20 cellular contexts compared by ENCODE assay signal in genomic region chr14:81571437-81571836, GRCh38.
"Had no signal": no experiment of that assay in that cellular context is flagged by ENCODE, and none has a peak within 500 bp of the region (broad histone marks: within the 10 kb centered on the region; RNA-seq: fewer than 3 reads in every experiment).

No MANE protein-coding gene starts in this region.

- DNase-seq: activated CD4-positive, alpha-beta T cell treated with anti-CD3 and anti-CD28 coated beads, Interleukin-2, amount 50 U/mL, for 4 hours; activated effector memory CD4-positive, alpha-beta T cell treated with Interleukin-2 at 50 U/mL for 16 hours; activated T-cell treated with anti-CD3 and anti-CD28 coated beads for 4 hours; amniotic stem cell; effector memory CD4-positive, alpha-beta T cell; esophagus squamous epithelium; left cardiac atrium; mesenchymal stem cell; mucosa of descending colon; naive B cell; stimulated activated CD4-positive, alpha-beta T cell treated with anti-CD3 and anti-CD28 coated beads, Interleukin-12 subunit alpha, Interleukin-12 subunit beta, amount 100 ng/mL, for 4 hours; stimulated activated CD4-positive, alpha-beta T cell treated with anti-CD3 and anti-CD28 coated beads, Interleukin-1b, Interleukin-23, amount 100 ng/mL, for 48 hours; stimulated activated CD8-positive, alpha-beta memory T cell treated with anti-CD3 and anti-CD28 coated beads, Interleukin-4, amount 100 ng/mL, for 48 hours; stimulated activated naive CD4-positive, alpha-beta T cell treated with Interleukin-2 at 50 U/mL for 16 hours had no signal

- H3K4me3 Mint-ChIP-seq: activated naive CD4-positive, alpha-beta T cell treated with anti-CD3 and anti-CD28 coated beads, Interleukin-2, amount 50 U/mL, for 24 hours; dendritic cell treated with granulocyte-macrophage colony-stimulating factor and Interleukin-4, amounts not matched to agents 40 ng/mL and 50 ng/mL, for 4 days; naive B cell; neural crest cell had no signal

- H3K4me3 ChIP-seq: cardiac muscle cell, esophagus squamous epithelium, mucosa of descending colon, right atrium auricular region, tibial nerve had no signal

- H3K4me1 Mint-ChIP-seq: activated naive CD4-positive, alpha-beta T cell treated with anti-CD3 and anti-CD28 coated beads, Interleukin-2, amount 50 U/mL, for 24 hours; naive B cell; neural crest cell had no signal

- H3K27ac Mint-ChIP-seq: activated naive CD4-positive, alpha-beta T cell treated with anti-CD3 and anti-CD28 coated beads, Interleukin-2, amount 50 U/mL, for 24 hours; dendritic cell treated with granulocyte-macrophage colony-stimulating factor and Interleukin-4, amounts not matched to agents 40 ng/mL and 50 ng/mL, for 4 days; naive B cell had no signal

- H3K36me3 Mint-ChIP-seq: activated naive CD4-positive, alpha-beta T cell treated with anti-CD3 and anti-CD28 coated beads, Interleukin-2, amount 50 U/mL, for 24 hours; naive B cell had no signal

- H3K9me3 Mint-ChIP-seq: activated naive CD4-positive, alpha-beta T cell treated with anti-CD3 and anti-CD28 coated beads, Interleukin-2, amount 50 U/mL, for 24 hours; dendritic cell treated with granulocyte-macrophage colony-stimulating factor and Interleukin-4, amounts not matched to agents 40 ng/mL and 50 ng/mL, for 4 days; naive B cell; neural crest cell had no signal

- ATAC-seq: left cardiac atrium, mucosa of descending colon had no signal
